8 cellular contexts compared by ENCODE assay signal in genomic region chr1:62841587-62842169, GRCh38. TPM values are rescaled to one million over a fixed set of nuclear protein-coding genes. Genes with fewer than 3 reads are reported as not detected.
DNase-seq lines count a peak whose midpoint lies in the region; ATAC-seq, FAIRE-seq and TF ChIP-seq lines count a peak whose summit lies in the region.

No MANE protein-coding gene starts in this region.

- H2AFZ ChIP-seq in keratinocyte (ENCODE audit: control insufficient read depth, low read length), result no peak overlapping the region

- TF ChIP-seq POLR2A in thyroid gland (IDR thresholded peaks at IDR 0.05), result no peak

- H3K9me3 Mint-ChIP-seq in CD14-positive monocyte (no peaks in the 10 kb centered on the region), brain (no peaks in the 10 kb centered on the region)

- no peaks in the 10 kb centered on the region for H3K9me1 ChIP-seq in keratinocyte (ENCODE audit: control insufficient read depth, extremely low read depth, insufficient read depth, low read length)

- in situ Hi-C loops in GM13977 (cut with MboI; ENCODE audit: low pct_unique_long_range_greater_than_20kb, low sequenced_read_pairs, unreplicated experiment), result no loop called here

- H3K4me3 Mint-ChIP-seq in CD14-positive monocyte, result no peak overlapping the region
- no peak overlapping the region for H3K4me3 Mint-ChIP-seq in brain

- H3K9ac ChIP-seq in keratinocyte (ENCODE audit: control insufficient read depth, extremely low read depth, insufficient read depth, low read length), result no peak overlapping the region

- no peaks in the 10 kb centered on the region for H3K27me3 ChIP-seq in HL-60 (ENCODE audit: insufficient read depth, poor library complexity, severe bottlenecking)
- H3K27me3 ChIP-seq in keratinocyte (ENCODE audit: control insufficient read depth, extremely low read depth, insufficient read depth, low read length), result no peaks in the 10 kb centered on the region
- no peaks in the 10 kb centered on the region for H3K27me3 ChIP-seq in thyroid gland

- DNase-seq in CD14-positive monocyte (ENCODE audit: low spot score) (no peak), GM13977 (ENCODE audit: low spot score) (peak; percentile 39), HL-60 (ENCODE audit: low read depth in 1 of 2, low spot score in 1 of 2) (peak; percentile 18 to 43), NCI-H748 (lab: John Stamatoyannopoulos, UW; ENCODE audit: unreplicated experiment) (peak; percentile 58), keratinocyte (ENCODE audit: low read depth, low spot score) (no peak), thyroid gland (no peak)

- no peaks in the 10 kb centered on the region for H3K79me2 ChIP-seq in keratinocyte (ENCODE audit: control insufficient read depth, insufficient read depth, low read length)

- H3K9me3 ChIP-seq in keratinocyte (ENCODE audit: control insufficient read depth, low read depth, low read length) (no peaks in the 10 kb centered on the region), thyroid gland (no peaks in the 10 kb centered on the region)

- no peaks in the 10 kb centered on the region for H4K20me1 ChIP-seq in keratinocyte (ENCODE audit: control insufficient read depth, extremely low read depth, insufficient read depth, low read length)

- intact Hi-C loops in CD14-positive monocyte (cut with micrococcal nuclease) (no loop called here), thyroid gland (cut with DNase I) (no loop called here)

- H3K27me3 Mint-ChIP-seq in CD14-positive monocyte (ENCODE audit: low read depth in 3 of 3), result peaks cover 0 to 2% (median 2%) of the 10 kb centered on the region in 3 donors
- no peaks in the 10 kb centered on the region for H3K27me3 Mint-ChIP-seq in brain

- peak; percentile 84 for TF ChIP-seq CTCF in CD14-positive monocyte (IDR thresholded peaks at IDR 0.05)
- TF ChIP-seq CTCF in GM13977 (IDR thresholded peaks at IDR 0.05; ENCODE audit: extremely low read depth, insufficient read depth, missing control alignments), result peak; percentile 66
- peak; percentile 23 for TF ChIP-seq CTCF in HL-60 (IDR thresholded peaks at IDR 0.05; ENCODE audit: insufficient read depth, low read length)
- TF ChIP-seq CTCF in brain (conservative IDR thresholded peaks at IDR 0.05), result peak; percentile 79 to 84
- TF ChIP-seq CTCF in keratinocyte (optimal IDR thresholded peaks at IDR 0.05 in 1 of 3, IDR thresholded peaks at IDR 0.05 in 1 of 3, conservative IDR thresholded peaks at IDR 0.05 in 1 of 3; ENCODE audit: extremely low read depth in 1 of 3, insufficient read depth in 2 of 3, low read length in 3 of 3), result peak in 2 of 3 experiments; percentile 51 to 52
- peak; percentile 29 to 70 (median 56) for TF ChIP-seq CTCF in thyroid gland (IDR thresholded peaks at IDR 0.05)

- WGBS in thyroid gland, 2 donors, result 1 to 4% methylated on average over 3 of the region's 3 CpGs

- H3K36me3 ChIP-seq in keratinocyte (ENCODE audit: control insufficient read depth in 2 of 2, extremely low read depth in 1 of 2, insufficient read depth in 2 of 2, low read length in 2 of 2) (peaks cover 0 to 1% of the 10 kb centered on the region in 2 experiments), thyroid gland (no peaks in the 10 kb centered on the region)

- no peak overlapping the region for H3K4me2 ChIP-seq in keratinocyte (ENCODE audit: control insufficient read depth, extremely low read depth, insufficient read depth, low read depth, low read length)

- peak; percentile 69 for FAIRE-seq in keratinocyte (lab: Jason Lieb, UNC)

- no peak for ATAC-seq in GM19397 (IDR thresholded peaks at IDR 0.05; ENCODE audit: unreplicated experiment)

- H3K4me3 ChIP-seq in HL-60 (replicated peaks; ENCODE audit: insufficient read depth, low read length), result no peak overlapping the region
- H3K4me3 ChIP-seq in keratinocyte (ENCODE audit: control insufficient read depth in 2 of 3, extremely low read depth in 1 of 3, insufficient read depth in 2 of 3, low read depth in 1 of 3, low read length in 3 of 3), result no peak overlapping the region
- no peak overlapping the region for H3K4me3 ChIP-seq in thyroid gland (replicated peaks in 1 of 3)

- H3K27ac Mint-ChIP-seq in CD14-positive monocyte (no peak overlapping the region), brain (no peak overlapping the region)

- no peak overlapping the region for H3K27ac ChIP-seq in HL-60 (replicated peaks)
- no peak overlapping the region for H3K27ac ChIP-seq in keratinocyte (ENCODE audit: control insufficient read depth, insufficient read depth, low read length)
- no peak overlapping the region for H3K27ac ChIP-seq in thyroid gland

- H3K4me1 ChIP-seq in keratinocyte (ENCODE audit: control insufficient read depth, extremely low read depth, insufficient read depth, low read length) (no peaks in the 10 kb centered on the region), thyroid gland (no peaks in the 10 kb centered on the region)

- dilution Hi-C loops in keratinocyte (cut with MboI; ENCODE audit: extremely low pct_ligation_motif_present, low sequenced_read_pairs), result no loop called here

- H3K4me1 Mint-ChIP-seq in CD14-positive monocyte, result no peaks in the 10 kb centered on the region
- no peaks in the 10 kb centered on the region for H3K4me1 Mint-ChIP-seq in brain

- H3K36me3 Mint-ChIP-seq in CD14-positive monocyte (peaks cover 13 to 21% of the 10 kb centered on the region in 2 donors), brain (no peaks in the 10 kb centered on the region)

RNA-seq across cellular contexts. Expression of gene ATG4C, which starts 57.7 kb away (rescaled TPM):
- polyA plus RNA-seq in CD14-positive monocyte, result 10 to 100 TPM; 17.5 to 19.1 TPM
- polyA plus RNA-seq in brain (ENCODE audit: insufficient read depth, low read depth, low replicate concordance), result 8.4 TPM
- polyA plus RNA-seq in keratinocyte, result 5.6 to 9.1 TPM (median 6.0 TPM) in 3 replicates
- 5.0 TPM for polyA plus RNA-seq in keratinocyte (2011; ENCODE audit: low read depth)
- 4.2 and 7.7 TPM in 2 replicates for polyA plus RNA-seq in keratinocyte (2011; cell fraction: cytosol; rRNA removed)
- polyA plus RNA-seq in keratinocyte (2011; cell fraction: nucleus; rRNA removed), result 4.1 and 5.5 TPM in 2 replicates
- 3.3 and 7.3 TPM in 2 replicates for polyA plus RNA-seq in keratinocyte (2012; ENCODE audit: low replicate concordance)
- 0.95 to 7.1 TPM (median 1.6 TPM) in 3 replicates for polyA minus RNA-seq in keratinocyte
- polyA minus RNA-seq in keratinocyte (2011; cell fraction: cytosol; rRNA and poly(A)+ RNA removed), result 2.3 TPM
- 5.2 and 6.1 TPM in 2 replicates for polyA minus RNA-seq in keratinocyte (2011; cell fraction: nucleus; rRNA and poly(A)+ RNA removed)
- total RNA-seq in thyroid gland, result 10 to 100 TPM; 16.3 to 23.4 (median 19.9) TPM

Comparison
In these comparisons a context has a peak if more than half of its experiments do, and no peak if none do; other contexts are left out.
1. DNase-seq: peak in GM13977 (single experiment), HL-60 (2 of 2) and NCI-H748 (single experiment); none in CD14-positive monocyte (single experiment), keratinocyte (single experiment) and thyroid gland (0 of 2).
2. CTCF ChIP-seq: peak in every context shown above with its lines; median percentile 84 in CD14-positive monocyte; 82 in brain; 66 in GM13977; 56 in thyroid gland; 52 in keratinocyte; 23 in HL-60.